In genomic region chrX:54826598-54826997, GRCh38 we compare ENCODE assay signal across 30 cellular contexts. TPM values are rescaled to one million over a fixed set of nuclear protein-coding genes. Genes with fewer than 3 reads are reported as not detected.
"Had no signal": no experiment of that assay in that cellular context is flagged by ENCODE, and none has a peak within 500 bp of the region (broad histone marks: within the 10 kb centered on the region; RNA-seq: fewer than 3 reads in every experiment).

No MANE protein-coding gene starts in this region.

- H3K9me3 Mint-ChIP-seq: dendritic cell treated with granulocyte-macrophage colony-stimulating factor and Interleukin-4, amounts not matched to agents 40 ng/mL and 50 ng/mL, for 4 days; memory B cell; stimulated activated naive CD8-positive, alpha-beta T cell treated with anti-CD3 and anti-CD28 coated beads, Interleukin-15, amount 100 ng/mL, for 72 hours had no signal

- H3K4me1 Mint-ChIP-seq: endodermal cell had no signal

- H3K36me3 Mint-ChIP-seq: memory B cell; naive thymus-derived CD4-positive, alpha-beta T cell had no signal

- H3K27me3 Mint-ChIP-seq: stimulated activated naive CD8-positive, alpha-beta T cell treated with anti-CD3 and anti-CD28 coated beads, Interleukin-15, amount 100 ng/mL, for 72 hours had no signal

- H3K36me3 ChIP-seq: colonic mucosa, gastrocnemius medialis, neutrophil, pancreas, right lobe of liver, suprapubic skin, thyroid gland, upper lobe of left lung had no signal

- ATAC-seq: esophagus mucosa, gastrocnemius medialis, left ventricle myocardium superior had no signal

- H3K4me3 ChIP-seq: colonic mucosa, gastrocnemius medialis, lung, pancreas, right lobe of liver, smooth muscle cell, suprapubic skin, thyroid gland, upper lobe of left lung had no signal

- H3K4me2 ChIP-seq: smooth muscle cell had no signal

- FAIRE-seq: pancreas, urothelium cell line had no signal

- H3K27me3 ChIP-seq: colonic mucosa, gastrocnemius medialis, neutrophil, pancreas, right lobe of liver, suprapubic skin, thyroid gland, upper lobe of left lung had no signal

- H3K9me3 ChIP-seq: colonic mucosa, gastrocnemius medialis, neutrophil, pancreas, right lobe of liver, suprapubic skin, thyroid gland, upper lobe of left lung had no signal

- DNase-seq: cerebellar nuclear complex; colonic mucosa; effector CD8-positive, alpha-beta T cell; foreskin fibroblast; gastrocnemius medialis; head of caudate nucleus; left ventricle myocardium superior; pancreas; right lobe of liver; stimulated activated CD4-positive, alpha-beta T cell treated with anti-CD3 and anti-CD28 coated beads, Interleukin-12 subunit alpha, Interleukin-12 subunit beta, amount 100 ng/mL, for 4 hours; thyroid gland; upper lobe of left lung had no signal

- H3K27ac ChIP-seq: colonic mucosa, epithelial cell of prostate, gastrocnemius medialis, neutrophil, pancreas, right lobe of liver, suprapubic skin, thyroid gland, upper lobe of left lung had no signal

- H3K4me1 ChIP-seq: colonic mucosa, gastrocnemius medialis, pancreas, right lobe of liver, suprapubic skin, thyroid gland, upper lobe of left lung had no signal

- H3K27ac Mint-ChIP-seq: dendritic cell treated with granulocyte-macrophage colony-stimulating factor and Interleukin-4, amounts not matched to agents 40 ng/mL and 50 ng/mL, for 4 days; endodermal cell; memory B cell; naive thymus-derived CD4-positive, alpha-beta T cell had no signal

- H3K4me3 Mint-ChIP-seq: dendritic cell treated with granulocyte-macrophage colony-stimulating factor and Interleukin-4, amounts not matched to agents 40 ng/mL and 50 ng/mL, for 4 days; endodermal cell; memory B cell; naive thymus-derived CD4-positive, alpha-beta T cell; stimulated activated naive CD8-positive, alpha-beta T cell treated with anti-CD3 and anti-CD28 coated beads, Interleukin-15, amount 100 ng/mL, for 72 hours had no signal

RNA-seq across cellular contexts. Expression of gene ITIH6, which starts 28.5 kb away (rescaled TPM):
- total RNA-seq: colonic mucosa; endodermal cell; esophagus mucosa; gastrocnemius medialis; left ventricle myocardium superior; mucosa of gallbladder; naive thymus-derived CD4-positive, alpha-beta T cell; omental fat pad; pancreas; posterior vena cava; pulmonary artery endothelial cell; right lobe of liver; smooth muscle cell; thyroid gland; upper lobe of left lung had no signal
- polyA plus RNA-seq: keratinocyte; lung; naive thymus-derived CD4-positive, alpha-beta T cell; neural cell; pancreas; smooth muscle cell had no signal
